In the genomic region with DNA sequence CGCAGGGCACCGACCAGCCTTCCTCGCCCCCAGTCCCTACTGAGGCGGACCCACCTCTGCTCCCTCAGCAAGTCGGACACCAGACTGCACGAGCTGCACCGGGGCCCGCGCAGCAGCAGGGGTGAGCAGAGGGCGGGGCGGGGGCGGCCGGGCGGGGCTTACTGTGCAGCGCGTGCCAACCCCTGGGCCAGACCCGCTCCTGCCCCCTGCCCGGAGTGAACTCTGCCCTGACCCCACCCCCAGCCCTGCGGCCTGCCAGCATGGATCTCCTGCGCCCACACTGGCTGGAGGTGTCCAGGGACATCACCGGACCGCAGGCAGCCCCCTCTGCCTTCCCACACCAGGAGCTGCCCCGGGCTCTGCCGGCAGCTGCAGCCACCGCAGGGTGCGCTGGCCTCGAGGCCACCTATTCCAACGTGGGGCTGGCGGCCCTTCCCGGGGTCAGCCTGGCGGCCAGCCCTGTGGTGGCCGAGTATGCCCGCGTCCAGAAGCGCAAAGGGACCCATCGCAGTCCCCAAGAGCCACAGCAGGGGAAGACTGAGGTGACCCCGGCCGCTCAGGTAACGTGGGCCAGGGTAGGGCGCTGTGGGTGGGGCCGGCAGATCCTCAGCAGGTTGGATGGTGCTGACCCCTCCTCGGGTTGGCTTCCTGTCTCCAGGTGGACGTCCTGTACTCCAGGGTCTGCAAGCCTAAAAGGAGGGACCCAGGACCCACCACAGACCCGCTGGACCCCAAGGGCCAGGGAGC, we compare ENCODE assay signal across 9 cellular contexts. TPM values are rescaled to one million over a fixed set of nuclear protein-coding genes. Genes with fewer than 3 reads are reported as not detected.
A peak's percentile ranks its signal among the peaks of the same experiment; 100 is the strongest.
DNase-seq lines count a peak whose midpoint lies in the region; ATAC-seq, FAIRE-seq and TF ChIP-seq lines count a peak whose summit lies in the region.
"Had no signal": no experiment of that assay in that cellular context is flagged by ENCODE, and none has a peak within 500 bp of the region (broad histone marks: within the 10 kb centered on the region; RNA-seq: fewer than 3 reads in every experiment).

No MANE protein-coding gene starts in this region.

- TF ChIP-seq POLR2A in GM12891 (IDR thresholded peaks at IDR 0.05; ENCODE audit: low read depth, low read length) = no peak

- peaks cover 50% of the 10 kb centered on the region for H3K4me1 ChIP-seq in OCI-LY7 (ENCODE audit: insufficient read depth, low read length, poor library complexity, severe bottlenecking)

- DNase-seq in GM12891 (ENCODE audit: insufficient read length, low spot score) (no peak), OCI-LY7 (ENCODE audit: low spot score) (peak; percentile 37), retina (peak; percentile 47), MG63 (no peak), brain microvascular endothelial cell (no peak), AG08395 (ENCODE audit: low spot score) (no peak)
- peak; percentile 34 for DNase-seq in effector CD4-positive, alpha-beta T cell

- CTCF ChIA-PET in OCI-LY7 (lab: Charles Lee; ENCODE audit: unreplicated experiment) = no interaction called here

- BruUV-seq in OCI-LY7 (replicated peaks; lab: Mats Ljungman, UMichigan) = no TSS peak

- H4K20me1 ChIP-seq in OCI-LY7 (ENCODE audit: insufficient read depth, low read length) = no peaks in the 10 kb centered on the region

- intact Hi-C loops in OCI-LY7 (cut with micrococcal nuclease; ENCODE audit: unreplicated experiment) = loop anchor here (1.0 to 2.0 kb wide), 2 partner anchors 10 to 109 kb away; no protein-coding TSS in a partner anchor

- FAIRE-seq in GM12891 (lab: Jason Lieb, UNC) = peak; percentile 78

- no peaks in the 10 kb centered on the region for H3K79me2 ChIP-seq in OCI-LY7 (ENCODE audit: insufficient read depth, low read depth, low read length)

- H3K36me3 ChIP-seq in OCI-LY7 (ENCODE audit: insufficient read depth, low read length) (peaks cover 57% of the 10 kb centered on the region), MG63 (peaks cover 40% of the 10 kb centered on the region), brain microvascular endothelial cell (replicated peaks) (peaks cover 37% of the 10 kb centered on the region)

- no peak overlapping the region for H2AFZ ChIP-seq in OCI-LY7 (ENCODE audit: low read length)

- H3K4me2 ChIP-seq in OCI-LY7 (ENCODE audit: low read length) = peak overlapping the region; percentile 92

- no peaks in the 10 kb centered on the region for H3K9me2 ChIP-seq in OCI-LY7 (ENCODE audit: insufficient read depth, low read length)

- ATAC-seq in GM21381 (IDR thresholded peaks at IDR 0.05; ENCODE audit: unreplicated experiment) = no peak

- TF ChIP-seq CTCF in OCI-LY7 (conservative IDR thresholded peaks at IDR 0.05; ENCODE audit: low read length) (no peak), brain microvascular endothelial cell (IDR thresholded peaks at IDR 0.05; ENCODE audit: low read depth, low read length, missing control alignments) (no peak)

- peak overlapping the region; percentile 70 for H3K4me3 ChIP-seq in OCI-LY7 (ENCODE audit: low read depth, low read length, poor library complexity, severe bottlenecking)
- H3K4me3 ChIP-seq in MG63 = no peak overlapping the region
- H3K4me3 ChIP-seq in brain microvascular endothelial cell (ENCODE audit: low read depth, low read length) = no peak overlapping the region

- no peaks in the 10 kb centered on the region for H3K9me3 ChIP-seq in OCI-LY7 (ENCODE audit: low read length)
- H3K9me3 ChIP-seq in MG63 = no peaks in the 10 kb centered on the region

- POLR2A ChIA-PET in OCI-LY7 (lab: Charles Lee) = interaction anchor here (1.3 kb wide), 1 partner anchor 31 kb away, joined by 5 read pairs; the partner anchor contains the start of genes ARFRP1 and ZGPAT

- in situ Hi-C loops in brain microvascular endothelial cell (cut with HindIII; ENCODE audit: low pct_ligation_motif_present, low sequenced_read_pairs) = no loop called here

- H3K27ac ChIP-seq in OCI-LY7 (ENCODE audit: low read depth, low read length, poor library complexity, severe bottlenecking) (peak overlapping the region; percentile 89), brain microvascular endothelial cell (no peak overlapping the region)

- H3K27me3 ChIP-seq in MG63 (no peaks in the 10 kb centered on the region), brain microvascular endothelial cell (replicated peaks) (no peaks in the 10 kb centered on the region)

TF ChIP-seq in GM12891, 5 proteins besides CTCF, POLR2A, EP300 and RAD21:
- no peak for TF ChIP-seq POU2F2 (IDR thresholded peaks at IDR 0.05; ENCODE audit: low read depth, low read length)
TF ChIP-seq in GM12891: peak in this region for 0.

RNA-seq across cellular contexts. Expression of gene SLC2A4RG, which starts 1.5 kb away (rescaled TPM):
- polyA plus RNA-seq in GM12891 (2012; ENCODE audit: low read depth, missing spikeins) = 23.9 TPM
- total RNA-seq in OCI-LY7 (2014; rRNA removed; shearing (Covaris generic)) = 69.8 and 77.9 TPM in 2 replicates
- total RNA-seq in OCI-LY7 (2022) = 110 and 113 TPM in 2 replicates
- 49.0 and 123 TPM in 2 replicates for total RNA-seq in MG63 (2014; rRNA removed; shearing (Covaris generic); ENCODE audit: low replicate concordance)

RNA-seq across cellular contexts. Expression of gene LIME1, which starts 1.6 kb away (rescaled TPM):
- 12.0 TPM for polyA plus RNA-seq in GM12891 (2012; ENCODE audit: low read depth, missing spikeins)
- 66.3 and 76.4 TPM in 2 replicates for total RNA-seq in OCI-LY7 (2014; rRNA removed; shearing (Covaris generic))
- total RNA-seq in OCI-LY7 (2022) = 67.9 and 75.6 TPM in 2 replicates
- total RNA-seq in MG63 (2014; rRNA removed; shearing (Covaris generic); ENCODE audit: low replicate concordance) = 2.8 and 5.7 TPM in 2 replicates

RNA-seq across cellular contexts. Expression of gene ZGPAT, which starts 30.3 kb away (rescaled TPM):
- polyA plus RNA-seq in GM12891 (2012; ENCODE audit: low read depth, missing spikeins) = 17.1 TPM
- 43.1 and 43.9 TPM in 2 replicates for total RNA-seq in OCI-LY7 (2014; rRNA removed; shearing (Covaris generic))
- 50.8 and 55.4 TPM in 2 replicates for total RNA-seq in OCI-LY7 (2022)
- total RNA-seq in MG63 (2014; rRNA removed; shearing (Covaris generic); ENCODE audit: low replicate concordance) = 23.9 and 46.2 TPM in 2 replicates

RNA-seq across cellular contexts. Expression of gene ARFRP1, which starts 30.3 kb away (rescaled TPM):
- 26.5 TPM for polyA plus RNA-seq in GM12891 (2012; ENCODE audit: low read depth, missing spikeins)
- 47.9 and 53.3 TPM in 2 replicates for total RNA-seq in OCI-LY7 (2014; rRNA removed; shearing (Covaris generic))
- 82.1 and 85.6 TPM in 2 replicates for total RNA-seq in OCI-LY7 (2022)
- 39.5 and 66.1 TPM in 2 replicates for total RNA-seq in MG63 (2014; rRNA removed; shearing (Covaris generic); ENCODE audit: low replicate concordance)

RNA-seq across cellular contexts. Expression of gene TNFRSF6B, which starts 41.7 kb away (rescaled TPM):
- 0.51 TPM for polyA plus RNA-seq in GM12891 (2012; ENCODE audit: low read depth, missing spikeins)
- 1.4 and 6.6 TPM in 2 replicates for total RNA-seq in OCI-LY7 (2014; rRNA removed; shearing (Covaris generic))
- 1.0 TPM in 1 of 2 replicates, not detected in the other for total RNA-seq in OCI-LY7 (2022)
- not detected in 2 replicates for total RNA-seq in MG63 (2014; rRNA removed; shearing (Covaris generic); ENCODE audit: low replicate concordance)
- total RNA-seq: activated naive CD4-positive, alpha-beta T cell treated with anti-CD3 and anti-CD28 coated beads, Interleukin-2, amount 50 U/mL, for 72 hours had no signal

Comparison
In these comparisons a context has a peak if more than half of its experiments do, and no peak if none do; other contexts are left out.
1. DNase-seq: peak in OCI-LY7 (single experiment), effector CD4-positive, alpha-beta T cell (single experiment) and retina (single experiment); none in GM12891 (single experiment), MG63 (single experiment), brain microvascular endothelial cell (single experiment) and AG08395 (single experiment).
2. RNA of gene LIME1, which starts 1.6 kb away (total RNA-seq): 66.3 to 76.4 TPM in OCI-LY7; 2.8 to 5.7 TPM in MG63; every median in the first group is over 10 times any median in the second.